14 cellular contexts compared by ENCODE assay signal in genomic region chr9:116806075-116806474, GRCh38.
A peak's percentile ranks its signal among the peaks of the same experiment; 100 is the strongest.
DNase-seq lines count a peak whose midpoint lies in the region; ATAC-seq and TF ChIP-seq lines count a peak whose summit lies in the region.
"Had no signal": no experiment of that assay in that cellular context is flagged by ENCODE, and none has a peak within 500 bp of the region (broad histone marks: within the 10 kb centered on the region; RNA-seq: fewer than 3 reads in every experiment).

No MANE protein-coding gene starts in this region.

- no peak overlapping the region for H3K27ac ChIP-seq in Karpas-422 (ENCODE audit: low read length)
- H3K27ac ChIP-seq: coronary artery, sigmoid colon had no signal

- peaks cover 16% of the 10 kb centered on the region for H3K4me1 ChIP-seq in Karpas-422 (ENCODE audit: low read length)
- H3K4me1 ChIP-seq: BE2C, sigmoid colon had no signal

- DNase-seq in EH (ENCODE audit: low read depth) = peak; percentile 33
- DNase-seq in Karpas-422 = peak; percentile 78
- DNase-seq in astrocyte of the cerebellum (ENCODE audit: low read depth) = peak; percentile 13
- peak; percentile 49 for DNase-seq in iPS-NIHi11 (ENCODE audit: low spot score)
- no peak for DNase-seq in GM10248 (ENCODE audit: extremely low spot score)
- DNase-seq in C1 segment of cervical spinal cord (lab: John Stamatoyannopoulos, UW) = no peak
- DNase-seq in UCSD-AML1 (lab: John Stamatoyannopoulos, UW; ENCODE audit: unreplicated experiment) = no peak
- DNase-seq: activated naive CD8-positive, alpha-beta T cell treated with anti-CD3 and anti-CD28 coated beads, Interleukin-2, amount 10 ng/mL, durations not matched to agents 7 days and 5 days; BE2C; naive B cell; NCI-H226; sigmoid colon had no signal

- H3K27me3 ChIP-seq in Karpas-422 (ENCODE audit: low read length) = no peaks in the 10 kb centered on the region
- H3K27me3 ChIP-seq: BE2C, sigmoid colon had no signal

- no peaks in the 10 kb centered on the region for H3K9me3 ChIP-seq in Karpas-422 (ENCODE audit: low read length)
- H3K9me3 ChIP-seq: BE2C, sigmoid colon had no signal

- no peak overlapping the region for H3K4me2 ChIP-seq in Karpas-422 (ENCODE audit: low read depth, low read length, poor library complexity, severe bottlenecking)

- in situ Hi-C loops in astrocyte of the cerebellum (cut with HindIII; ENCODE audit: low sequenced_read_pairs) = no loop called here

- CTCF ChIA-PET in GM10248 (lab: Yijun Ruan, JAX) = no interaction called here

- no peaks in the 10 kb centered on the region for H3K9me2 ChIP-seq in Karpas-422 (replicated peaks; ENCODE audit: insufficient read depth, low read length)

- H2AFZ ChIP-seq in Karpas-422 (ENCODE audit: low read length) = no peak overlapping the region

- ATAC-seq in HG02678 (IDR thresholded peaks at IDR 0.05; ENCODE audit: unreplicated experiment) = no peak

- H4K20me1 ChIP-seq in Karpas-422 (ENCODE audit: insufficient read depth, low read depth, low read length) = no peaks in the 10 kb centered on the region

- POLR2A ChIA-PET in GM10248 (lab: Yijun Ruan, JAX) = no interaction called here

- H3K4me3 ChIP-seq in Karpas-422 (ENCODE audit: low read length) (no peak overlapping the region), astrocyte of the cerebellum (ENCODE audit: low read depth, low read length) (no peak overlapping the region)
- H3K4me3 ChIP-seq: coronary artery, sigmoid colon had no signal

- no peaks in the 10 kb centered on the region for H3K79me2 ChIP-seq in Karpas-422 (ENCODE audit: low read length)

- H3K36me3 ChIP-seq in Karpas-422 (ENCODE audit: insufficient read depth, low read length) = no peaks in the 10 kb centered on the region
- H3K36me3 ChIP-seq: sigmoid colon had no signal

- no peak for TF ChIP-seq CTCF in astrocyte of the cerebellum (IDR thresholded peaks at IDR 0.05; ENCODE audit: low read depth, low read length, missing control alignments)
- TF ChIP-seq CTCF in GM10248 (IDR thresholded peaks at IDR 0.05; ENCODE audit: control extremely low read depth, extremely low read depth, low read depth, missing control alignments) = no peak

- no peak overlapping the region for H3K9ac ChIP-seq in Karpas-422 (ENCODE audit: low read length)

Comparison
In these comparisons a context has a peak if more than half of its experiments do, and no peak if none do; other contexts are left out.
1. DNase-seq: peak in EH (single experiment), Karpas-422 (single experiment), astrocyte of the cerebellum (single experiment) and iPS-NIHi11 (single experiment); none in GM10248 (single experiment), C1 segment of cervical spinal cord (0 of 14) and UCSD-AML1 (single experiment).